Comparison of ENCODE assay signal across 1 cellular context in the genomic region with DNA sequence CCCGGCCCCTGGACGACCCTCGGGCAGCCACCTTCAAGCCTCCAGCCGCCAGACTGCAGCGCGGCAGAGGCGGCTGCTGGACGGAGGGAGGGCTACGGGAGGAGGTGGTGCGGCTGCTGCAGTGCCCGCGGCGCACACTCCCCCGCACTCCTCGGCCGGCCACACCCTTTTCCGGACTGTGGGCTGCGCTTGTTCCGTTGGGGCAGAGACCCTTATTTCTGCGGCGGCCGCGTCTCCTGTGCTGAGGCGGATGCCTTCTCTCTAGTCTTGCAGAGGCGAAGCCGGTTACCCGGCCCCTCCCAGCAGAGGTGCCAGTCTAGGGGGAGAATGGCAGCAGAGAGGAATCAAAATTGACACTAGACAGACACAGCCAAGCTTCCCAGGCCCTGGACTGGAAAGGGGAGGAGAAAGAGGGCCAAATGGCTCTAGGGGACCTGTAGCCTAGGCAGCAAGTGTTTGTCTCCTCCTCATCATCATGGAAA.
TF ChIP-seq lines count a peak whose summit lies in the region.

No MANE protein-coding gene starts in this region.

TF ChIP-seq in GM23338, 12 proteins besides CTCF, POLR2A, EP300 and RAD21:
- TF ChIP-seq ZNF462 (CRISPR knock-in tag; IDR thresholded peaks at IDR 0.05): no peak
- TF ChIP-seq POLR2AphosphoS5 (IDR thresholded peaks at IDR 0.05; ENCODE audit: low read depth): peak; percentile 48
